ENCODE assay signal across 11 cellular contexts in genomic region chr11:69011624-69012091, GRCh38. TPM values are rescaled to one million over a fixed set of nuclear protein-coding genes. Genes with fewer than 3 reads are reported as not detected.
DNase-seq lines count a peak whose midpoint lies in the region; ATAC-seq and TF ChIP-seq lines count a peak whose summit lies in the region.
"Had no signal": no experiment of that assay in that cellular context is flagged by ENCODE, and none has a peak within 500 bp of the region (broad histone marks: within the 10 kb centered on the region; RNA-seq: fewer than 3 reads in every experiment).

No MANE protein-coding gene starts in this region.

- TF ChIP-seq CTCF in coronary artery (IDR thresholded peaks at IDR 0.05): no peak
- TF ChIP-seq CTCF in lower lobe of right lung (IDR thresholded peaks at IDR 0.05): no peak

- ATAC-seq in lower lobe of right lung: no peak
- ATAC-seq in GM18511 (IDR thresholded peaks at IDR 0.05; ENCODE audit: unreplicated experiment): no peak
- no peak for ATAC-seq in GM18502 (IDR thresholded peaks at IDR 0.05; ENCODE audit: poor library complexity, unreplicated experiment)
- ATAC-seq in esophagus mucosa: no peak

- intact Hi-C loops in lower lobe of right lung (cut with DNase I): no loop called here

- H3K27ac ChIP-seq in HUES48 (ENCODE audit: low read depth, low read length) (no peak overlapping the region), coronary artery (peak overlapping the region; percentile 92 to 97), lower lobe of right lung (peak overlapping the region; percentile 41), temporal lobe (ENCODE audit: low read depth, low read length) (peak overlapping the region; percentile 31)

- H3K9me3 ChIP-seq in HUES48 (ENCODE audit: control insufficient read depth, insufficient read depth, low read length): no peaks in the 10 kb centered on the region
- no peaks in the 10 kb centered on the region for H3K9me3 ChIP-seq in lower lobe of right lung
- H3K9me3 ChIP-seq: mucosa of descending colon had no signal

- no peak overlapping the region for H3K9ac ChIP-seq in HUES48 (ENCODE audit: low read depth, low read length)

- H3K36me3 ChIP-seq in HUES48 (ENCODE audit: control insufficient read depth, insufficient read depth, low read length): no peaks in the 10 kb centered on the region
- no peaks in the 10 kb centered on the region for H3K36me3 ChIP-seq in lower lobe of right lung

- peaks cover 53% of the 10 kb centered on the region for H3K4me1 ChIP-seq in HUES48 (ENCODE audit: control insufficient read depth, insufficient read depth, low read length)
- peaks cover 45% of the 10 kb centered on the region for H3K4me1 ChIP-seq in lower lobe of right lung

- H3K27me3 ChIP-seq in HUES48 (ENCODE audit: control insufficient read depth, insufficient read depth, low read length) (peaks cover 10% of the 10 kb centered on the region; the same call in 1 of the 2 replicates), lower lobe of right lung (ENCODE audit: low read depth) (peaks cover 56% of the 10 kb centered on the region)

- peak overlapping the region; percentile 62; the same call in 1 of the 2 replicates for H3K4me3 ChIP-seq in HUES48 (ENCODE audit: low read depth, low read length)
- peak overlapping the region; percentile 82 for H3K4me3 ChIP-seq in coronary artery
- H3K4me3 ChIP-seq in lower lobe of right lung: peak overlapping the region; percentile 54

- no peak for DNase-seq in coronary artery (ENCODE audit: low spot score)
- DNase-seq in lower lobe of right lung: peak; percentile 32
- no peak for DNase-seq in GM19240 (ENCODE audit: insufficient read length, low spot score)
- DNase-seq: NCI-H2029 treated with DMSO at 0.1 percent for 48 hours; stimulated activated naive B cell treated with anti-CD40 and anti-IgM and Interleukin-4, amounts not matched to agents 10 μg/mL and 1 μg/mL and 100 μg/mL, for 72 hours had no signal

RNA-seq across cellular contexts. Expression of gene MRGPRF, which starts 1.4 kb away (rescaled TPM):
- total RNA-seq in lower lobe of right lung: 11.5 TPM
- total RNA-seq in temporal lobe: 1.2 TPM
- 1.7 TPM for total RNA-seq in esophagus mucosa

RNA-seq across cellular contexts. Expression of gene MRGPRD, which starts 30.9 kb away (rescaled TPM):
- not detected for total RNA-seq in lower lobe of right lung
- total RNA-seq in temporal lobe: not detected
- not detected for total RNA-seq in esophagus mucosa

RNA-seq across cellular contexts. Expression of gene TPCN2, which starts 37.1 kb away (rescaled TPM):
- total RNA-seq in lower lobe of right lung (18.2 TPM), temporal lobe (5.2 TPM), esophagus mucosa (6.6 TPM)
